10 cellular contexts compared by ENCODE assay signal in genomic region chr1:153869486-153869885, GRCh38.
"Had no signal": no experiment of that assay in that cellular context is flagged by ENCODE, and none has a peak within 500 bp of the region (broad histone marks: within the 10 kb centered on the region; RNA-seq: fewer than 3 reads in every experiment).

No MANE protein-coding gene starts in this region.

- DNase-seq: activated CD4-positive, alpha-beta T cell treated with anti-CD3 and anti-CD28 coated beads for 36 hours; activated CD8-positive, alpha-beta memory T cell treated with anti-CD3 and anti-CD28 coated beads for 24 hours; activated naive CD8-positive, alpha-beta T cell treated with anti-CD3 and anti-CD28 coated beads, Interleukin-2, amount 10 ng/mL, durations not matched to agents 7 days and 5 days; anterior cingulate cortex; left cardiac atrium; lower lobe of right lung; naive B cell; posterior cingulate gyrus had no signal

- H3K4me3 Mint-ChIP-seq: activated CD4-positive, alpha-beta T cell treated with anti-CD3 and anti-CD28 coated beads for 36 hours; activated naive CD8-positive, alpha-beta T cell treated with anti-CD3 and anti-CD28 coated beads, Interleukin-2, amount 10 ng/mL, durations not matched to agents 7 days and 5 days had no signal

- H3K4me3 ChIP-seq: lower lobe of right lung, right atrium auricular region, skin epidermis had no signal

- H3K36me3 ChIP-seq: lower lobe of right lung, right atrium auricular region had no signal

- H3K27ac Mint-ChIP-seq: activated CD4-positive, alpha-beta T cell treated with anti-CD3 and anti-CD28 coated beads for 36 hours; activated naive CD8-positive, alpha-beta T cell treated with anti-CD3 and anti-CD28 coated beads, Interleukin-2, amount 10 ng/mL, durations not matched to agents 7 days and 5 days had no signal

- H3K27ac ChIP-seq: lower lobe of right lung, right atrium auricular region, skin epidermis had no signal

- H3K9me3 Mint-ChIP-seq: activated naive CD8-positive, alpha-beta T cell treated with anti-CD3 and anti-CD28 coated beads, Interleukin-2, amount 10 ng/mL, durations not matched to agents 7 days and 5 days; naive B cell had no signal

- H3K9me3 ChIP-seq: lower lobe of right lung, right atrium auricular region had no signal

- H3K27me3 ChIP-seq: right atrium auricular region had no signal

- H3K27me3 Mint-ChIP-seq: activated CD4-positive, alpha-beta T cell treated with anti-CD3 and anti-CD28 coated beads for 36 hours; activated naive CD8-positive, alpha-beta T cell treated with anti-CD3 and anti-CD28 coated beads, Interleukin-2, amount 10 ng/mL, durations not matched to agents 7 days and 5 days; naive B cell had no signal
